Comparison of ENCODE assay signal across 1 cellular context in the genomic region with DNA sequence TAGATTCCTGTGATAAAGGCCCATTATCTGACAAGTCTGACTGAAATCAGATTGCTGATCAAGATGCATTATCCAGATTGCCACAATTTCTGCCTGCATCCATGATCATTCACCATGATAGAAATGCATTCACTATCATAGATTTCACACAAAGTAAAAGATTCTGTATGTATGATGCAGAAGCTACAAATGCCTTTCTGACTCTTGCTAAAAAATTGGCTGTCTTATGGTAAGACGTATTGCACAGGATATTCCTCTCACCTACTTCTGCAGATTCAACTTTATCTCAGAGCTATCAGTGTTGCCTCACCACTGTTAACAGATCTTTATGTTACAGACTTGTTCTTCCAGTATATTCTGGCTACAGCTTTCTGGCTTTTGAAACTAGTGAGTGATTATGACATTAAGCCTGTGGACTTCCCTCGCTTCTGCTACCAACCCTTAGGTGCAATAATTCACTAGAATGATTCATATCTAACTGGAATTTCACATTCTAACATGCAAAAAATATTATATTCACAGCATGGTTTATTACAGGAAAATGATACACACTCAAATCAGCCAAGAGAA.
TF ChIP-seq lines count a peak whose summit lies in the region.

No MANE protein-coding gene starts in this region.

TF ChIP-seq in WTC11, 78 proteins besides CTCF, POLR2A, EP300 and RAD21 (continued from another document):
- TF ChIP-seq ELF4 (CRISPR knock-in tag; IDR thresholded peaks at IDR 0.05; ENCODE audit: low read depth) = no peak
- TF ChIP-seq NR2C2 (CRISPR knock-in tag; IDR thresholded peaks at IDR 0.05) = no peak
- no peak for TF ChIP-seq ZNF671 (CRISPR knock-in tag; IDR thresholded peaks at IDR 0.05)
- TF ChIP-seq FOXK1 (CRISPR knock-in tag; IDR thresholded peaks at IDR 0.05) = no peak
- no peak for TF ChIP-seq FOXP4 (CRISPR knock-in tag; IDR thresholded peaks at IDR 0.05)
- no peak for TF ChIP-seq GTF2I (CRISPR knock-in tag; conservative IDR thresholded peaks at IDR 0.05)
- TF ChIP-seq IRF1 (CRISPR knock-in tag; IDR thresholded peaks at IDR 0.05) = no peak
- no peak for TF ChIP-seq ZNF263 (CRISPR knock-in tag; IDR thresholded peaks at IDR 0.05; ENCODE audit: low read depth)
- TF ChIP-seq, protein P1, sequence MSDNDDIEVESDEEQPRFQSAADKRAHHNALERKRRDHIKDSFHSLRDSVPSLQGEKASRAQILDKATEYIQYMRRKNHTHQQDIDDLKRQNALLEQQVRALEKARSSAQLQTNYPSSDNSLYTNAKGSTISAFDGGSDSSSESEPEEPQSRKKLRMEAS (CRISPR knock-in tag; IDR thresholded peaks at IDR 0.05) = no peak
- no peak for TF ChIP-seq CREB1 (CRISPR knock-in tag; IDR thresholded peaks at IDR 0.05)
- TF ChIP-seq ZBTB21 (CRISPR knock-in tag; IDR thresholded peaks at IDR 0.05; ENCODE audit: borderline replicate concordance) = no peak
- no peak for TF ChIP-seq NR1H2 (CRISPR knock-in tag; IDR thresholded peaks at IDR 0.05)
